Comparison of ENCODE assay signal across 8 cellular contexts in the genomic region with DNA sequence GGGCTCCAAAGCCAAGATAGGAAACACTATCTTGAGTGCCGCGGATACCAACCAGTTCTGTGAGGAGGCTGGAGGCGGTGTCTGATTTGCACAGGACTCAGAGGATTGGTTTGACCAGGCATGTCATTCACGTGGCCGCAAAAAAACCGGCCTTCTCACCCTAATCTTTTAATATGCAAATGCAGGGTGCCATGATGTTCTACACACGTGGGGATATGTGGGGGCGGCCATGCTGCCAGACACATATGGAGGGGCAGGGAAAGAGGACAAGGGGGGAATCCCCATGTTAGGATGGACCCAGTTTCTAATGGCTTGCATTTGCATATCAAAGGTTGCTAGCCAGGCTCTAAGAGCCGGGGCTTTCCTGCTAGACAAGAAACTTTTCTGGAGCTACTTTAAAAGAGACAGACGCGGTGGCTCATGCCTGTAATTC.
DNase-seq lines count a peak whose midpoint lies in the region; ATAC-seq and TF ChIP-seq lines count a peak whose summit lies in the region.

No MANE protein-coding gene starts in this region.

- in situ Hi-C loops in transverse colon (cut with MboI; ENCODE audit: low pct_ligation_motif_present in 1 of 4, low pct_unique_long_range_greater_than_20kb in 1 of 4, low sequenced_read_pairs in 3 of 4): loop anchor here in 3 of 4 donors (10.0 kb wide), 1 partner anchor 463 kb away; no protein-coding TSS in a partner anchor

- no peaks in the 10 kb centered on the region for H3K9me3 Mint-ChIP-seq in CD14-positive monocyte
- H3K9me3 Mint-ChIP-seq in stimulated activated effector memory CD8-positive, alpha-beta T cell treated with anti-CD3 and anti-CD28 coated beads, Interleukin-12 subunit alpha, Interleukin-12 subunit beta, amount 100 ng/mL, for 72 hours: no peaks in the 10 kb centered on the region

- no peaks in the 10 kb centered on the region for H3K9me3 ChIP-seq in transverse colon

- H3K4me3 ChIP-seq in fibroblast of pulmonary artery (replicated peaks; ENCODE audit: low read depth, low read length) (no peak overlapping the region), transverse colon (peak overlapping the region in 2 of 4 donors; percentile 3 to 8)

- H3K27ac Mint-ChIP-seq in CD14-positive monocyte: no peak overlapping the region
- no peak overlapping the region for H3K27ac Mint-ChIP-seq in stimulated activated effector memory CD8-positive, alpha-beta T cell treated with anti-CD3 and anti-CD28 coated beads, Interleukin-12 subunit alpha, Interleukin-12 subunit beta, amount 100 ng/mL, for 72 hours

- 18 to 36% methylated on average over 5 to 11 of the region's 11 CpGs for WGBS in transverse colon (ENCODE audit: low coverage in 1 of 2), 2 donors

- no peak overlapping the region for H3K27ac ChIP-seq in transverse colon

- H3K4me1 Mint-ChIP-seq in CD14-positive monocyte: no peaks in the 10 kb centered on the region
- peaks cover 7% of the 10 kb centered on the region for H3K4me1 Mint-ChIP-seq in stimulated activated effector memory CD8-positive, alpha-beta T cell treated with anti-CD3 and anti-CD28 coated beads, Interleukin-12 subunit alpha, Interleukin-12 subunit beta, amount 100 ng/mL, for 72 hours

- peaks cover 15 to 21% (median 16%) of the 10 kb centered on the region in 3 donors for H3K27me3 Mint-ChIP-seq in CD14-positive monocyte (ENCODE audit: low read depth in 3 of 3)

- TF ChIP-seq CTCF in fibroblast of pulmonary artery (IDR thresholded peaks at IDR 0.05; ENCODE audit: low read length, missing control alignments) (no peak), transverse colon (IDR thresholded peaks at IDR 0.05) (no peak), CD14-positive monocyte (IDR thresholded peaks at IDR 0.05) (no peak)

- TF ChIP-seq EP300 in transverse colon (IDR thresholded peaks at IDR 0.05; ENCODE audit: low read depth): no peak

- intact Hi-C loops in transverse colon (cut with DNase I; ENCODE audit: low total_unique reads) (loop anchor here (5.0 kb wide), 1 partner anchor 466 kb away; no protein-coding TSS in a partner anchor), CD14-positive monocyte (cut with micrococcal nuclease) (loop anchor here (5.0 kb wide), 1 partner anchor 466 kb away; no protein-coding TSS in a partner anchor)

- peaks cover 0 to 9% (median 0%) of the 10 kb centered on the region in 4 donors for H3K4me1 ChIP-seq in transverse colon

- ATAC-seq in GM18511 (IDR thresholded peaks at IDR 0.05; ENCODE audit: unreplicated experiment) (peak; percentile 68), GM21786 (IDR thresholded peaks at IDR 0.05; ENCODE audit: unreplicated experiment) (peak; percentile 74)
- no peak for ATAC-seq in stimulated activated effector memory CD8-positive, alpha-beta T cell treated with anti-CD3 and anti-CD28 coated beads, Interleukin-12 subunit alpha, Interleukin-12 subunit beta, amount 100 ng/mL, for 72 hours

- H3K36me3 Mint-ChIP-seq in CD14-positive monocyte: no peaks in the 10 kb centered on the region
- H3K36me3 Mint-ChIP-seq in stimulated activated effector memory CD8-positive, alpha-beta T cell treated with anti-CD3 and anti-CD28 coated beads, Interleukin-12 subunit alpha, Interleukin-12 subunit beta, amount 100 ng/mL, for 72 hours: no peaks in the 10 kb centered on the region

- H3K4me3 Mint-ChIP-seq in CD14-positive monocyte: no peak overlapping the region
- H3K4me3 Mint-ChIP-seq in stimulated activated effector memory CD8-positive, alpha-beta T cell treated with anti-CD3 and anti-CD28 coated beads, Interleukin-12 subunit alpha, Interleukin-12 subunit beta, amount 100 ng/mL, for 72 hours: no peak overlapping the region

- H3K36me3 ChIP-seq in transverse colon: no peaks in the 10 kb centered on the region

- H3K27me3 ChIP-seq in transverse colon: peaks cover 18% of the 10 kb centered on the region

- TF ChIP-seq POLR2A in transverse colon (IDR thresholded peaks at IDR 0.05): no peak

- DNase-seq in NCI-H1105 treated with DMSO at 0.1 percent for 48 hours (lab: John Stamatoyannopoulos, UW) (peak; percentile 29), fibroblast of pulmonary artery (ENCODE audit: low read depth) (peak; percentile 12), transverse colon (peak; percentile 40), EL (no peak), CD14-positive monocyte (ENCODE audit: low spot score) (no peak)
- DNase-seq in stimulated activated effector memory CD8-positive, alpha-beta T cell treated with anti-CD3 and anti-CD28 coated beads, Interleukin-12 subunit alpha, Interleukin-12 subunit beta, amount 100 ng/mL, for 72 hours (ENCODE audit: low spot score in 2 of 2): no peak

Comparison
In these comparisons a context has a peak if more than half of its experiments do, and no peak if none do; other contexts are left out.
1. DNase-seq: peak in NCI-H1105 treated with DMSO at 0.1 percent for 48 hours (single experiment), fibroblast of pulmonary artery (single experiment) and transverse colon (single experiment); none in EL (single experiment), CD14-positive monocyte (single experiment) and stimulated activated effector memory CD8-positive, alpha-beta T cell treated with anti-CD3 and anti-CD28 coated beads, Interleukin-12 subunit alpha, Interleukin-12 subunit beta, amount 100 ng/mL, for 72 hours (0 of 2).